ENCODE assay signal across 13 cellular contexts in genomic region chr1:223774133-223774811, GRCh38.
DNase-seq lines count a peak whose midpoint lies in the region; ATAC-seq and TF ChIP-seq lines count a peak whose summit lies in the region.
"Had no signal": no experiment of that assay in that cellular context is flagged by ENCODE, and none has a peak within 500 bp of the region (broad histone marks: within the 10 kb centered on the region; RNA-seq: fewer than 3 reads in every experiment).

No MANE protein-coding gene starts in this region.

- peaks cover 73% of the 10 kb centered on the region for H3K36me3 ChIP-seq in right atrium auricular region
- H3K36me3 ChIP-seq in hepatocyte (replicated peaks; ENCODE audit: insufficient read depth, low read depth): no peaks in the 10 kb centered on the region

- H3K9me3 ChIP-seq in right atrium auricular region (no peaks in the 10 kb centered on the region), hepatocyte (ENCODE audit: low read depth) (no peaks in the 10 kb centered on the region)

- H3K4me3 Mint-ChIP-seq in type B pancreatic cell: peak overlapping the region; percentile 43
- H3K4me3 Mint-ChIP-seq: B cell had no signal

- peak overlapping the region in 1 of 2 donors; percentile 42 for H3K27ac ChIP-seq in right atrium auricular region
- peak overlapping the region; percentile 96 for H3K27ac ChIP-seq in hepatocyte
- H3K27ac ChIP-seq: HL-60 had no signal

- H3K36me3 Mint-ChIP-seq in type B pancreatic cell: peaks cover 52% of the 10 kb centered on the region

- ATAC-seq in left cardiac atrium: no peak

- H3K9me3 Mint-ChIP-seq in type B pancreatic cell: no peaks in the 10 kb centered on the region

- H3K4me3 ChIP-seq in right atrium auricular region: no peak overlapping the region
- H3K4me3 ChIP-seq in hepatocyte: no peak overlapping the region

- no peak for TF ChIP-seq CTCF in right atrium auricular region (IDR thresholded peaks at IDR 0.05)
- no peak for TF ChIP-seq CTCF in hepatocyte (IDR thresholded peaks at IDR 0.05; ENCODE audit: poor library complexity)
- TF ChIP-seq CTCF in type B pancreatic cell (conservative IDR thresholded peaks at IDR 0.05): no peak

- 93% methylated on average over 6 of the region's 6 CpGs for WGBS in hepatocyte (ENCODE audit: low lambda C conversion rate, missing lambda C conversion rate)

- H2AFZ ChIP-seq in hepatocyte: no peak overlapping the region

- no peaks in the 10 kb centered on the region for H3K9me2 ChIP-seq in hepatocyte (replicated peaks; ENCODE audit: insufficient read depth)

- intact Hi-C loops in left cardiac atrium (cut with DNase I): no loop called here

- H3K27me3 Mint-ChIP-seq in type B pancreatic cell: no peaks in the 10 kb centered on the region
- H3K27me3 Mint-ChIP-seq: B cell had no signal

- H3K4me2 ChIP-seq in hepatocyte: no peak overlapping the region

- H3K79me2 ChIP-seq in hepatocyte: no peaks in the 10 kb centered on the region

- H3K4me1 ChIP-seq in right atrium auricular region (peaks cover 0 to 36% of the 10 kb centered on the region in 2 donors), hepatocyte (ENCODE audit: insufficient read depth) (peaks cover 29% of the 10 kb centered on the region)

- no peaks in the 10 kb centered on the region for H4K20me1 ChIP-seq in hepatocyte (ENCODE audit: insufficient read depth, poor library complexity, severe bottlenecking)

- no peak overlapping the region for H3K27ac Mint-ChIP-seq in type B pancreatic cell
- H3K27ac Mint-ChIP-seq: B cell had no signal

- H3K27me3 ChIP-seq in right atrium auricular region (no peaks in the 10 kb centered on the region), hepatocyte (no peaks in the 10 kb centered on the region)

- DNase-seq in right atrium auricular region (ENCODE audit: low spot score): peak; percentile 34
- DNase-seq in left cardiac atrium: no peak
- peak; percentile 30 for DNase-seq in activated CD8-positive, alpha-beta memory T cell treated with anti-CD3 and anti-CD28 coated beads, Interleukin-2, amount 50 U/mL, for 48 hours
- DNase-seq in hepatocyte (ENCODE audit: low spot score): no peak
- DNase-seq in type B pancreatic cell (ENCODE audit: extremely low spot score, unreplicated experiment): no peak
- no peak for DNase-seq in amniotic stem cell (lab: John Stamatoyannopoulos, UW)
- no peak for DNase-seq in NCI-H1105 treated with DMSO at 0.1 percent for 48 hours (lab: John Stamatoyannopoulos, UW)
- no peak for DNase-seq in NCI-H2196 (lab: John Stamatoyannopoulos, UW; ENCODE audit: unreplicated experiment)
- DNase-seq: kidney, NCI-H2081 treated with DMSO at 0.1 percent for 48 hours, NCI-H82 had no signal

- H3K4me1 Mint-ChIP-seq in type B pancreatic cell (ENCODE audit: unreplicated experiment): peaks cover 31% of the 10 kb centered on the region

Comparison
In these comparisons a context has a peak if more than half of its experiments do, and no peak if none do; other contexts are left out.
1. DNase-seq: peak in right atrium auricular region (single experiment) and activated CD8-positive, alpha-beta memory T cell treated with anti-CD3 and anti-CD28 coated beads, Interleukin-2, amount 50 U/mL, for 48 hours (single experiment); none in left cardiac atrium (single experiment), hepatocyte (single experiment), type B pancreatic cell (single experiment), amniotic stem cell (single experiment), NCI-H1105 treated with DMSO at 0.1 percent for 48 hours (single experiment) and NCI-H2196 (single experiment).